ENCODE assay signal across 8 cellular contexts in the genomic region with DNA sequence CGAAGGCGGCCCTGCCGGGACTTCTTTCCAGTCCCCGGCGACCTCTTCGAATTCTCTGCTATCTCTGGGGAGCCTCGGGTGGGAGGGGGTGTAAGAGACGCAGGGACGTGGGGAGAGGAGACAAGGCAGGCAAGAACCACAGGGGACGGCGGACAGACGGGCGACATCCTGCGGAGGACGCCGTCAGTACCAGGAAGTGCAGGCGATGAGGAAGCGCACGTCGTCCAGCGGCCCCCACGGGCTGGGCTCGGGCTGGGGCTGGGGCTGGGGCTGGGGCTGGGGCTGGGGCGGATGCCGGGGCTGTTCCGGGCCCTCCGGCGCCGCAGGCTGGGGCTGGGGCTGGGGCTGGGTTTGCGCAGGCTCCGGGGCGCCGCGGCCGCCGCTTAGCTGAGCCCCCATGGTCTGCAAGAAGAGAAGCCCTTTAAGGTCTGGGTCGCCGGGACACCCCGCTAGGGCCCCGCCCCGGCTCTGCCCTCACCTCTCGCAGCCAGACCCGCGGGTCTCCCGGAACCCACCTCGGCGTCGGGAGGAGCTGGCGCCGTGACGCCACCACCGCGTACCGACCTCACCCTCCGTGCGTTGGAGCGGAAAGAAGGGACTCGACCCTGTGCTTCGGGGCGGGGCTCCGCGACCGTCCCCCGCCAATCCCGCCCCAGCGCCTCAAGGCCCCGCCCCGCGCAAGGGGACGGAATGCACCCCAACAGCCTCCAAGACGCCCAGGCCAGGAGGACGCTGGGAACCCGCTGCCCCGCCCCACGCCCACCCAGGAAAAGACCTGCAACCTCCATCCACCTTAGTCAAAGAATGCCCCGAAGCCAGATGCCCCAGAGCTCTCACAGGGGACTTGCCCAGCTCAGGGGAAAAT.
DNase-seq lines count a peak whose midpoint lies in the region; ATAC-seq and TF ChIP-seq lines count a peak whose summit lies in the region.

Gene MMP24OS, minus strand, starts transcription at position 592 of the 865 bp plus-strand sequence. Its CDS starts 193 bp downstream, at position 399.

- TF ChIP-seq CTCF in GM12875 (IDR thresholded peaks at IDR 0.05; ENCODE audit: borderline replicate concordance, insufficient read depth, low read depth, low read length): peak; percentile 46
- TF ChIP-seq CTCF in astrocyte of the cerebellum (IDR thresholded peaks at IDR 0.05; ENCODE audit: low read depth, low read length, missing control alignments): no peak

- DNase-seq in NCI-H1417 (lab: John Stamatoyannopoulos, UW): peak; percentile 82 to 93 (median 90)
- DNase-seq in T-helper 9 cell: peak; percentile 83
- DNase-seq in astrocyte of the cerebellum (ENCODE audit: low read depth): peak; percentile 34
- DNase-seq in hippocampal formation (lab: John Stamatoyannopoulos, UW): peak; percentile 72 to 78
- DNase-seq in retina: peak; percentile 92
- no peak for DNase-seq in NCI-H1694 treated with DMSO at 0.1 percent for 48 hours (lab: John Stamatoyannopoulos, UW)

- in situ Hi-C loops in astrocyte of the cerebellum (cut with HindIII; ENCODE audit: low sequenced_read_pairs): no loop called here

- peak; percentile 81 for ATAC-seq in HG02642 (IDR thresholded peaks at IDR 0.05; ENCODE audit: poor library complexity, unreplicated experiment)

- peak within 1 kb of the TSS; percentile 74 for H3K4me3 ChIP-seq in GM12875 (ENCODE audit: low read depth, low read length)
- H3K4me3 ChIP-seq in astrocyte of the cerebellum (ENCODE audit: low read depth, low read length): peak within 1 kb of the TSS; percentile 73
